Comparison of ENCODE assay signal across 8 cellular contexts in the genomic region with DNA sequence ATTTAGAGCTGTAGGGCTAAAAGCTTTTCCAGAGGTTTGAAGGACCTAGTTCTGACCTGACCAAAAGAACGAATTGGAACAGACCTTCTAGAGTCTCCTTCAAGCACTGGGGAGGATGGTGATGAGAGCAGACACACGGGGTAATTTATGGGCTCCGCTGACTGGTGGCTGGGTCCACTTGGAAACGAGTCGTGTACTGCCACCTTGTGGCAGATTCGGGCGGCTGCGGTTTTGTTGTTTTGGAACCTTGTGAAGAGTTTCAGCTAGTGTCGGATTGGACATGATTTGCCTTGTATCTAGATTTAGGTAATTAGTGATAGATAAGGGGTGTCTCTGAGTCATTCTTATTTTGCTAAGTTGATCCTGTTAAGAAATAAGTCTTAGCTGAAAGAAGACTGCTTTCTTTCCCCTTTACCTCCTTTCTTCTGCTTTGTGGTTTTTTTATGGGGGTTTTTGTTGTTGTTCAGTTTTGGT.
A peak's percentile ranks its signal among the peaks of the same experiment; 100 is the strongest.
DNase-seq lines count a peak whose midpoint lies in the region; ATAC-seq and TF ChIP-seq lines count a peak whose summit lies in the region.

No MANE protein-coding gene starts in this region.

- no peaks in the 10 kb centered on the region for H3K27me3 Mint-ChIP-seq in Caco-2 (ENCODE audit: insufficient read depth, unreplicated experiment)

- H3K36me3 Mint-ChIP-seq in Caco-2 (ENCODE audit: insufficient read depth, unreplicated experiment) = peaks cover 14% of the 10 kb centered on the region

- H3F3A ChIP-seq in OCI-LY1 (ENCODE audit: insufficient read depth, low read length) = no peaks in the 10 kb centered on the region

- CTCF ChIA-PET in Caco-2 (lab: Charles Lee) = interaction anchor here (0.5 to 1.3 kb wide), 13 partner anchors 13 to 852 kb away, joined by 3 to 14 read pairs (median 5); a partner anchor contains a TSS

- no peaks in the 10 kb centered on the region for H3K79me2 ChIP-seq in OCI-LY1 (ENCODE audit: insufficient read depth, low read length)

- no TSS peak for BruUV-seq in Caco-2 (replicated peaks; lab: Mats Ljungman, UMichigan)

- H3K4me3 ChIP-seq in Caco-2 (ENCODE audit: low read depth, low read length) (no peak overlapping the region), OCI-LY1 (ENCODE audit: low read depth, low read length, poor library complexity, severe bottlenecking) (no peak overlapping the region), epithelial cell of esophagus (ENCODE audit: low read length) (no peak overlapping the region), mucosa of descending colon (no peak overlapping the region)

- no peaks in the 10 kb centered on the region for H4K20me1 ChIP-seq in OCI-LY1 (ENCODE audit: insufficient read depth, low read length)

- intact Hi-C loops in Caco-2 (cut with micrococcal nuclease; ENCODE audit: unreplicated experiment) = loop anchor here (2.0 to 10.0 kb wide), 3 partner anchors 113 to 419 kb away; a partner anchor contains a TSS
- intact Hi-C loops in mucosa of descending colon (cut with DNase I, micrococcal nuclease) = no loop called here

- TF ChIP-seq RAD21 in Ishikawa (IDR thresholded peaks at IDR 0.05; ENCODE audit: low read depth) = peak; percentile 89

- H3K27ac Mint-ChIP-seq in Caco-2 (ENCODE audit: unreplicated experiment) = no peak overlapping the region

- peaks cover 6% of the 10 kb centered on the region for H3K4me1 Mint-ChIP-seq in Caco-2 (ENCODE audit: low read depth, unreplicated experiment)

- H3K9me2 ChIP-seq in OCI-LY1 (ENCODE audit: low read depth, low read length) = no peaks in the 10 kb centered on the region

- no peak for TF ChIP-seq EP300 in Ishikawa (IDR thresholded peaks at IDR 0.05; ENCODE audit: borderline replicate concordance)

- TF ChIP-seq CTCF in Caco-2 (IDR thresholded peaks at IDR 0.05; ENCODE audit: insufficient read depth in 1 of 2, low read depth in 1 of 2, low read length in 1 of 2, severe bottlenecking in 1 of 2, unreplicated experiment in 1 of 2) = peak; percentile 90 to 92
- TF ChIP-seq CTCF in OCI-LY1 (IDR thresholded peaks at IDR 0.05; ENCODE audit: low read length) = peak; percentile 94
- peak; percentile 94 for TF ChIP-seq CTCF in epithelial cell of esophagus (IDR thresholded peaks at IDR 0.05; ENCODE audit: insufficient read depth, low read depth, low read length, missing control alignments)
- peak; percentile 77 for TF ChIP-seq CTCF in mucosa of descending colon (IDR thresholded peaks at IDR 0.05)

- no peaks in the 10 kb centered on the region; the same call in 1 of the 2 replicates for H3K36me3 ChIP-seq in Caco-2 (ENCODE audit: control insufficient read depth, insufficient read depth, low read length)
- peaks cover 9% of the 10 kb centered on the region; the same call in 1 of the 2 replicates for H3K36me3 ChIP-seq in OCI-LY1 (ENCODE audit: insufficient read depth, low read length)
- no peaks in the 10 kb centered on the region for H3K36me3 ChIP-seq in mucosa of descending colon (ENCODE audit: low read depth)

- H3K4me2 ChIP-seq in OCI-LY1 (ENCODE audit: low read length) = no peak overlapping the region

- peak; percentile 81 to 83 for DNase-seq in Caco-2
- DNase-seq in activated CD8-positive, alpha-beta memory T cell treated with anti-CD3 and anti-CD28 coated beads, Interleukin-2, amount 50 U/mL, for 4 hours = peak; percentile 81
- DNase-seq in epithelial cell of esophagus (ENCODE audit: low read depth) = peak; percentile 84
- peak; percentile 71 to 89 (median 80) for DNase-seq in mucosa of descending colon
- peak; percentile 62 to 67 for DNase-seq in stimulated activated CD8-positive, alpha-beta memory T cell treated with anti-CD3 and anti-CD28 coated beads, Interleukin-4, amount 100 ng/mL, for 4 hours (ENCODE audit: low read depth in 2 of 2, low spot score in 1 of 2)

- no peak overlapping the region for H3K27ac ChIP-seq in OCI-LY1 (ENCODE audit: low read depth, low read length, poor library complexity, severe bottlenecking)

- H3K9ac ChIP-seq in OCI-LY1 (ENCODE audit: low read length) = no peak overlapping the region

- H3K4me1 ChIP-seq in Caco-2 (no peaks in the 10 kb centered on the region), OCI-LY1 (ENCODE audit: insufficient read depth, low read length, severe bottlenecking) (peaks cover 19% of the 10 kb centered on the region), mucosa of descending colon (ENCODE audit: low read depth) (peaks cover 4% of the 10 kb centered on the region)

- no peaks in the 10 kb centered on the region for H3K27me3 ChIP-seq in Caco-2 (replicated peaks; ENCODE audit: control insufficient read depth, insufficient read depth, low read length)
- H3K27me3 ChIP-seq in OCI-LY1 (ENCODE audit: insufficient read depth, low read length) = no peaks in the 10 kb centered on the region

- peak; percentile 85 for ATAC-seq in mucosa of descending colon
- no peak for ATAC-seq in HG02763 (IDR thresholded peaks at IDR 0.05; ENCODE audit: unreplicated experiment)

- H3K4me3 Mint-ChIP-seq in Caco-2 (ENCODE audit: unreplicated experiment) = no peak overlapping the region

- POLR2A ChIA-PET in Caco-2 (lab: Charles Lee) = interaction anchor here (0.6 kb wide), 2 partner anchors 28 to 186 kb away, joined by 8 to 10 read pairs; no protein-coding TSS in a partner anchor

- H2AFZ ChIP-seq in OCI-LY1 (ENCODE audit: low read length) = no peak overlapping the region

- H3K9me3 ChIP-seq in Caco-2 = no peaks in the 10 kb centered on the region
- H3K9me3 ChIP-seq in OCI-LY1 (ENCODE audit: low read length) = no peaks in the 10 kb centered on the region
- H3K9me3 ChIP-seq in mucosa of descending colon = no peaks in the 10 kb centered on the region

- no peaks in the 10 kb centered on the region for H3K9me3 Mint-ChIP-seq in Caco-2 (ENCODE audit: unreplicated experiment)

TF ChIP-seq in Ishikawa, 13 proteins besides CTCF, POLR2A, EP300 and RAD21:
- TF ChIP-seq NFIC (IDR thresholded peaks at IDR 0.05) = no peak
- TF ChIP-seq, protein P1, sequence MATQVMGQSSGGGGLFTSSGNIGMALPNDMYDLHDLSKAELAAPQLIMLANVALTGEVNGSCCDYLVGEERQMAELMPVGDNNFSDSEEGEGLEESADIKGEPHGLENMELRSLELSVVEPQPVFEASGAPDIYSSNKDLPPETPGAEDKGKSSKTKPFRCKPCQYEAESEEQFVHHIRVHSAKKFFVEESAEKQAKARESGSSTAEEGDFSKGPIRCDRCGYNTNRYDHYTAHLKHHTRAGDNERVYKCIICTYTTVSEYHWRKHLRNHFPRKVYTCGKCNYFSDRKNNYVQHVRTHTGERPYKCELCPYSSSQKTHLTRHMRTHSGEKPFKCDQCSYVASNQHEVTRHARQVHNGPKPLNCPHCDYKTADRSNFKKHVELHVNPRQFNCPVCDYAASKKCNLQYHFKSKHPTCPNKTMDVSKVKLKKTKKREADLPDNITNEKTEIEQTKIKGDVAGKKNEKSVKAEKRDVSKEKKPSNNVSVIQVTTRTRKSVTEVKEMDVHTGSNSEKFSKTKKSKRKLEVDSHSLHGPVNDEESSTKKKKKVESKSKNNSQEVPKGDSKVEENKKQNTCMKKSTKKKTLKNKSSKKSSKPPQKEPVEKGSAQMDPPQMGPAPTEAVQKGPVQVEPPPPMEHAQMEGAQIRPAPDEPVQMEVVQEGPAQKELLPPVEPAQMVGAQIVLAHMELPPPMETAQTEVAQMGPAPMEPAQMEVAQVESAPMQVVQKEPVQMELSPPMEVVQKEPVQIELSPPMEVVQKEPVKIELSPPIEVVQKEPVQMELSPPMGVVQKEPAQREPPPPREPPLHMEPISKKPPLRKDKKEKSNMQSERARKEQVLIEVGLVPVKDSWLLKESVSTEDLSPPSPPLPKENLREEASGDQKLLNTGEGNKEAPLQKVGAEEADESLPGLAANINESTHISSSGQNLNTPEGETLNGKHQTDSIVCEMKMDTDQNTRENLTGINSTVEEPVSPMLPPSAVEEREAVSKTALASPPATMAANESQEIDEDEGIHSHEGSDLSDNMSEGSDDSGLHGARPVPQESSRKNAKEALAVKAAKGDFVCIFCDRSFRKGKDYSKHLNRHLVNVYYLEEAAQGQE (IDR thresholded peaks at IDR 0.05; ENCODE audit: low read depth) = no peak
- TF ChIP-seq TAF1 (IDR thresholded peaks at IDR 0.05; ENCODE audit: low read depth) = no peak
- TF ChIP-seq TEAD4 (IDR thresholded peaks at IDR 0.05) = no peak
- TF ChIP-seq EGR1 (IDR thresholded peaks at IDR 0.05) = no peak
- TF ChIP-seq TCF12 (IDR thresholded peaks at IDR 0.05; ENCODE audit: low read depth) = no peak
- TF ChIP-seq CEBPB (IDR thresholded peaks at IDR 0.05) = no peak
- TF ChIP-seq YY1 (IDR thresholded peaks at IDR 0.05; ENCODE audit: low read depth) = no peak
- TF ChIP-seq CREB1 (IDR thresholded peaks at IDR 0.05; ENCODE audit: low read depth) = no peak
